In the genomic region with DNA sequence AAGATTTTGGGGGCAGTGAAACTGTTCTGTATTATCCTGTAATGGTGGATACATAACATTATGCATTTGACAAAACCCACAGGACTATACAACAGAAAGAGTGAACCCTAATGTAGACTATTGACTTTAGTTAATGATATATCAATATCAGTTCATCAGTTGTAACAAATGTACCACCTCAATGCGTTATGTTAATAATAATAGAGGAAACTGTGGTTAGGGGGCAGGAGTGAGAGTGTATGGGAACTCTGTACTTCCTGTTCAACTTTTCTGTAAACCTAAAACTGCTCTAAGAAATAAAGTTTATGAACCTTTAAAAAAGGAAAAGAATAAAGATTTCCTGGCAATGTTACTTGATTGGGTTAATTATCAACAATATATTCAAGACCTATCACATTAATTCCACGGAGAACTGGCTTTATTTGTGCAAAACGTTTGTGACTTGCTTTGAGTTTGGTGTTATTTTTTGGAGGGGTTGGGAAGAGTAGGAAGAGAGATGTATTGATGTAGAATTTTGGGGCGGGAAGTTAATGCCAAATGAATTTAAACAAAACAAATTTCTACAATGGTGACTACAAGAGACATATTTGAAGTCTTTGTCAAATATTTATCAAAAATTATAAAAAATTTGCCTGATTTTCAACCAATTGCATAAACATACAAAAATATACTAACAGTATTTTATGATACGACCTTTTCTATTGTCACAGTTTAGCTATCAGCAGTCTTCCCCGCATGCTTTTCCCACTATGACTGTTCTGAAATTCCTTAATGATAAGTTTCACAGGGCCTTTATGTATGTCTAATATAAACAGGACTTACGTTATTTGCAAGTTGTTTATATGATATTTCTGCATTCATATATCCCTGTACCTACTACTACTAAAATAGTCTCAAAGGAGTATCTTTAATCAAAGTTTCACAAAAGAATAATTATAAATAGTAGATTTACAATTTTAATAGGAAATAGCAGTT, we compare ENCODE assay signal across 9 cellular contexts. TPM values are rescaled to one million over a fixed set of nuclear protein-coding genes. Genes with fewer than 3 reads are reported as not detected.
DNase-seq lines count a peak whose midpoint lies in the region; ATAC-seq and TF ChIP-seq lines count a peak whose summit lies in the region.
"Had no signal": no experiment of that assay in that cellular context is flagged by ENCODE, and none has a peak within 500 bp of the region (broad histone marks: within the 10 kb centered on the region; RNA-seq: fewer than 3 reads in every experiment).

No MANE protein-coding gene starts in this region.

- DNase-seq in activated naive CD4-positive, alpha-beta T cell treated with anti-CD3 and anti-CD28 coated beads, Interleukin-2, amount 10 ng/mL, durations not matched to agents 7 days and 5 days = no peak
- no peak for DNase-seq in activated naive CD4-positive, alpha-beta T cell treated with Interleukin-2 at 50 U/mL for 16 hours
- no peak for DNase-seq in RWPE2 (ENCODE audit: low spot score)
- DNase-seq in foreskin keratinocyte = no peak
- no peak for DNase-seq in transverse colon
- no peak for DNase-seq in NCI-H1105 (lab: John Stamatoyannopoulos, UW)
- DNase-seq in activated naive CD4-positive, alpha-beta T cell treated with anti-CD3 and anti-CD28 coated beads, Interleukin-2, amount 50 U/mL, for 72 hours (ENCODE audit: low spot score in 2 of 2) = no peak
- DNase-seq: testis had no signal

- no peaks in the 10 kb centered on the region for H3K27me3 ChIP-seq in RWPE2 (ENCODE audit: insufficient read depth, poor library complexity, severe bottlenecking)
- no peaks in the 10 kb centered on the region for H3K27me3 ChIP-seq in foreskin keratinocyte
- H3K27me3 ChIP-seq in transverse colon = no peaks in the 10 kb centered on the region
- H3K27me3 ChIP-seq: testis had no signal

- H3K27ac ChIP-seq in RWPE2 (ENCODE audit: poor library complexity, severe bottlenecking) (peak overlapping the region; percentile 99), foreskin keratinocyte (peak overlapping the region; percentile 50), transverse colon (peak overlapping the region; percentile 97 to 100 (median 98))

- no peak for TF ChIP-seq POLR2A in transverse colon (IDR thresholded peaks at IDR 0.05)

- no peaks in the 10 kb centered on the region for H3K9me3 Mint-ChIP-seq in activated naive CD4-positive, alpha-beta T cell treated with anti-CD3 and anti-CD28 coated beads, Interleukin-2, amount 10 ng/mL, durations not matched to agents 7 days and 5 days
- no peaks in the 10 kb centered on the region for H3K9me3 Mint-ChIP-seq in activated naive CD4-positive, alpha-beta T cell treated with anti-CD3 and anti-CD28 coated beads, Interleukin-2, amount 50 U/mL, for 72 hours

- H3K4me1 Mint-ChIP-seq in activated naive CD4-positive, alpha-beta T cell treated with anti-CD3 and anti-CD28 coated beads, Interleukin-2, amount 10 ng/mL, durations not matched to agents 7 days and 5 days = peaks cover 51% of the 10 kb centered on the region

- in situ Hi-C loops in transverse colon (cut with MboI; ENCODE audit: low pct_ligation_motif_present in 1 of 4, low pct_unique_long_range_greater_than_20kb in 1 of 4, low sequenced_read_pairs in 3 of 4) = no loop called here

- TF ChIP-seq EP300 in transverse colon (IDR thresholded peaks at IDR 0.05; ENCODE audit: low read depth) = no peak

- CTCF ChIA-PET in activated naive CD4-positive, alpha-beta T cell treated with anti-CD3 and anti-CD28 coated beads, Interleukin-2, amount 10 ng/mL, durations not matched to agents 7 days and 5 days (lab: Charles Lee) = interaction anchor here (1.1 kb wide), 1 partner anchor 116 kb away, joined by 4 read pairs; no protein-coding TSS in a partner anchor

- H3K36me3 Mint-ChIP-seq in activated naive CD4-positive, alpha-beta T cell treated with anti-CD3 and anti-CD28 coated beads, Interleukin-2, amount 10 ng/mL, durations not matched to agents 7 days and 5 days = no peaks in the 10 kb centered on the region
- peaks cover 18 to 21% of the 10 kb centered on the region in 2 donors for H3K36me3 Mint-ChIP-seq in activated naive CD4-positive, alpha-beta T cell treated with anti-CD3 and anti-CD28 coated beads, Interleukin-2, amount 50 U/mL, for 72 hours

- peak overlapping the region; percentile 67 for H3K4me3 ChIP-seq in RWPE2 (ENCODE audit: severe bottlenecking)
- no peak overlapping the region for H3K4me3 ChIP-seq in transverse colon

- H3K27ac Mint-ChIP-seq in activated naive CD4-positive, alpha-beta T cell treated with anti-CD3 and anti-CD28 coated beads, Interleukin-2, amount 10 ng/mL, durations not matched to agents 7 days and 5 days = peak overlapping the region; percentile 60
- H3K27ac Mint-ChIP-seq in activated naive CD4-positive, alpha-beta T cell treated with anti-CD3 and anti-CD28 coated beads, Interleukin-2, amount 50 U/mL, for 72 hours = no peak overlapping the region

- intact Hi-C loops in transverse colon (cut with DNase I; ENCODE audit: low total_unique reads) = no loop called here

- H3K27me3 Mint-ChIP-seq in activated naive CD4-positive, alpha-beta T cell treated with anti-CD3 and anti-CD28 coated beads, Interleukin-2, amount 10 ng/mL, durations not matched to agents 7 days and 5 days = no peaks in the 10 kb centered on the region

- H3K36me3 ChIP-seq in RWPE2 (ENCODE audit: low read depth) = peaks cover 12% of the 10 kb centered on the region
- H3K36me3 ChIP-seq in transverse colon = no peaks in the 10 kb centered on the region

- WGBS in transverse colon (ENCODE audit: low coverage in 1 of 2), 2 donors = 60 to 67% methylated on average over 7 of the region's 7 CpGs

- H3K9me3 ChIP-seq in RWPE2 (ENCODE audit: severe bottlenecking) (no peaks in the 10 kb centered on the region), transverse colon (no peaks in the 10 kb centered on the region)
- H3K9me3 ChIP-seq: testis had no signal

- H3K4me3 Mint-ChIP-seq in activated naive CD4-positive, alpha-beta T cell treated with anti-CD3 and anti-CD28 coated beads, Interleukin-2, amount 10 ng/mL, durations not matched to agents 7 days and 5 days = peak overlapping the region; percentile 26

- peaks cover 20% of the 10 kb centered on the region for H3K4me1 ChIP-seq in RWPE2 (ENCODE audit: insufficient read depth, poor library complexity, severe bottlenecking)
- peaks cover 14% of the 10 kb centered on the region for H3K4me1 ChIP-seq in foreskin keratinocyte
- peaks cover 12 to 26% (median 15%) of the 10 kb centered on the region in 4 donors for H3K4me1 ChIP-seq in transverse colon

- no peak for ATAC-seq in RWPE2 (ENCODE audit: low read depth)
- ATAC-seq in foreskin keratinocyte = no peak
- no peak for ATAC-seq in GM18909 (IDR thresholded peaks at IDR 0.05; ENCODE audit: poor library complexity, unreplicated experiment)
- no peak for ATAC-seq in activated naive CD4-positive, alpha-beta T cell treated with anti-CD3 and anti-CD28 coated beads, Interleukin-2, amount 50 U/mL, for 72 hours

- TF ChIP-seq CTCF in RWPE2 (IDR thresholded peaks at IDR 0.05; ENCODE audit: poor library complexity, severe bottlenecking) (peak; percentile 12), foreskin keratinocyte (conservative IDR thresholded peaks at IDR 0.05) (no peak), transverse colon (IDR thresholded peaks at IDR 0.05) (no peak)

RNA-seq across cellular contexts. Expression of a gene that starts 2.1 kb away (rescaled TPM):
- total RNA-seq in foreskin keratinocyte = 271 and 333 TPM in 2 replicates
- polyA plus RNA-seq in foreskin keratinocyte = 226 and 280 TPM in 2 replicates
- 100 to 1,000 TPM in 3 of 4 donors, 10 to 100 TPM in 1; 82.2 to 212 (median 183) TPM for total RNA-seq in transverse colon
- 10 to 100 TPM; 86.5 to 88.5 TPM for total RNA-seq in activated naive CD4-positive, alpha-beta T cell treated with anti-CD3 and anti-CD28 coated beads, Interleukin-2, amount 50 U/mL, for 72 hours
